ENCODE assay signal across 12 cellular contexts in genomic region chr6:108883172-108883571, GRCh38. TPM values are rescaled to one million over a fixed set of nuclear protein-coding genes. Genes with fewer than 3 reads are reported as not detected.
DNase-seq lines count a peak whose midpoint lies in the region; ATAC-seq and TF ChIP-seq lines count a peak whose summit lies in the region.
"Had no signal": no experiment of that assay in that cellular context is flagged by ENCODE, and none has a peak within 500 bp of the region (broad histone marks: within the 10 kb centered on the region; RNA-seq: fewer than 3 reads in every experiment).

No MANE protein-coding gene starts in this region.

- peaks cover 21% of the 10 kb centered on the region for H3K9me3 Mint-ChIP-seq in activated CD4-positive, alpha-beta memory T cell treated with anti-CD3 and anti-CD28 coated beads, Interleukin-2, amount 10 ng/mL, durations not matched to agents 7 days and 5 days
- no peaks in the 10 kb centered on the region for H3K9me3 Mint-ChIP-seq in CD4-positive, alpha-beta T cell

- intact Hi-C loops in CD4-positive, alpha-beta T cell (cut with DNase I, micrococcal nuclease), result no loop called here
- intact Hi-C loops in Right ventricle myocardium inferior (cut with DNase I) (no loop called here), sciatic nerve (cut with DNase I) (no loop called here)

- H3K9me3 ChIP-seq in CD4-positive, alpha-beta T cell (ENCODE audit: control insufficient read depth, low read length), result no peaks in the 10 kb centered on the region

- H3K27ac Mint-ChIP-seq in activated CD4-positive, alpha-beta memory T cell treated with anti-CD3 and anti-CD28 coated beads, Interleukin-2, amount 10 ng/mL, durations not matched to agents 7 days and 5 days, result peak overlapping the region; percentile 80
- no peak overlapping the region for H3K27ac Mint-ChIP-seq in CD4-positive, alpha-beta T cell

- H3K4me1 Mint-ChIP-seq in activated CD4-positive, alpha-beta memory T cell treated with anti-CD3 and anti-CD28 coated beads, Interleukin-2, amount 10 ng/mL, durations not matched to agents 7 days and 5 days, result peaks cover 54% of the 10 kb centered on the region
- peaks cover 5% of the 10 kb centered on the region for H3K4me1 Mint-ChIP-seq in CD4-positive, alpha-beta T cell (ENCODE audit: low read depth)

- no peaks in the 10 kb centered on the region for H3K27me3 ChIP-seq in CD4-positive, alpha-beta T cell (ENCODE audit: control insufficient read depth, insufficient read depth, low read length)

- peaks cover 10% of the 10 kb centered on the region for H3K27me3 Mint-ChIP-seq in activated CD4-positive, alpha-beta memory T cell treated with anti-CD3 and anti-CD28 coated beads, Interleukin-2, amount 10 ng/mL, durations not matched to agents 7 days and 5 days
- no peaks in the 10 kb centered on the region for H3K27me3 Mint-ChIP-seq in CD4-positive, alpha-beta T cell

- no peak for TF ChIP-seq CTCF in CD4-positive, alpha-beta T cell (IDR thresholded peaks at IDR 0.05)

- DNase-seq in activated CD4-positive, alpha-beta memory T cell treated with anti-CD3 and anti-CD28 coated beads, Interleukin-2, amount 10 ng/mL, durations not matched to agents 7 days and 5 days, result no peak
- DNase-seq in CD4-positive, alpha-beta T cell, result no peak
- DNase-seq in Right ventricle myocardium inferior (ENCODE audit: missing footprints), result no peak
- no peak for DNase-seq in sciatic nerve (ENCODE audit: low spot score)
- no peak for DNase-seq in hepatic stellate cell (ENCODE audit: low spot score)
- DNase-seq: DMS 273 treated with DMSO at 0.1 percent for 48 hours, kidney, NCI-H1930, posterior cingulate gyrus had no signal

- ATAC-seq in GM18519 (IDR thresholded peaks at IDR 0.05; ENCODE audit: low FRiP score, unreplicated experiment) (peak; percentile 83), GM21360 (IDR thresholded peaks at IDR 0.05; ENCODE audit: unreplicated experiment) (peak; percentile 88), HG03097 (IDR thresholded peaks at IDR 0.05; ENCODE audit: low FRiP score, unreplicated experiment) (peak; percentile 83), Right ventricle myocardium inferior (no peak), sciatic nerve (no peak)
- no peak for ATAC-seq in CD4-positive, alpha-beta T cell (ENCODE audit: poor library complexity)

- no peak overlapping the region for H3K27ac ChIP-seq in CD4-positive, alpha-beta T cell (ENCODE audit: low read depth, low read length)

- CTCF ChIA-PET in activated CD4-positive, alpha-beta memory T cell treated with anti-CD3 and anti-CD28 coated beads, Interleukin-2, amount 10 ng/mL, durations not matched to agents 7 days and 5 days (lab: Charles Lee), result interaction anchor here (0.6 to 2.5 kb wide), 6 partner anchors 10 to 605 kb away, joined by 3 to 22 read pairs (median 6); partner anchors contain the start of gene ARMC2
- CTCF ChIA-PET in CD4-positive, alpha-beta T cell (lab: Charles Lee), result no interaction called here

- H3K36me3 Mint-ChIP-seq in activated CD4-positive, alpha-beta memory T cell treated with anti-CD3 and anti-CD28 coated beads, Interleukin-2, amount 10 ng/mL, durations not matched to agents 7 days and 5 days (ENCODE audit: low read depth), result peaks cover 65% of the 10 kb centered on the region
- H3K36me3 Mint-ChIP-seq in CD4-positive, alpha-beta T cell (ENCODE audit: low read depth), result peaks cover 52% of the 10 kb centered on the region

- POLR2A ChIA-PET in activated CD4-positive, alpha-beta memory T cell treated with anti-CD3 and anti-CD28 coated beads, Interleukin-2, amount 10 ng/mL, durations not matched to agents 7 days and 5 days (lab: Charles Lee), result interaction anchor here (0.6 to 5.1 kb wide), 15 partner anchors 9 to 499 kb away, joined by 3 to 50 read pairs (median 4); partner anchors contain the start of genes CD164, CEP57L1 and SESN1
- POLR2A ChIA-PET in CD4-positive, alpha-beta T cell (lab: Charles Lee), result no interaction called here

- H3K4me3 Mint-ChIP-seq in activated CD4-positive, alpha-beta memory T cell treated with anti-CD3 and anti-CD28 coated beads, Interleukin-2, amount 10 ng/mL, durations not matched to agents 7 days and 5 days, result no peak overlapping the region
- H3K4me3 Mint-ChIP-seq in CD4-positive, alpha-beta T cell, result no peak overlapping the region

RNA-seq across cellular contexts. Expression of gene ARMC2, which starts 35.0 kb away (rescaled TPM):
- 10 to 100 TPM; 12.2 to 13.6 TPM for total RNA-seq in activated CD4-positive, alpha-beta memory T cell treated with anti-CD3 and anti-CD28 coated beads, Interleukin-2, amount 10 ng/mL, durations not matched to agents 7 days and 5 days
- total RNA-seq in CD4-positive, alpha-beta T cell, result 1 to 10 TPM; 5.2 to 5.7 TPM
- total RNA-seq in Right ventricle myocardium inferior, result 9.5 TPM
- 17.2 TPM for total RNA-seq in sciatic nerve

Comparison
In these comparisons a context has a peak if more than half of its experiments do, and no peak if none do; other contexts are left out.
1. ATAC-seq: peak in GM18519 (single experiment), GM21360 (single experiment) and HG03097 (single experiment); none in CD4-positive, alpha-beta T cell (single experiment), Right ventricle myocardium inferior (single experiment) and sciatic nerve (single experiment).